In genomic region chr1:231040019-231040799, GRCh38 we compare ENCODE assay signal across 8 cellular contexts. TPM values are rescaled to one million over a fixed set of nuclear protein-coding genes. Genes with fewer than 3 reads are reported as not detected.
DNase-seq lines count a peak whose midpoint lies in the region; ATAC-seq and TF ChIP-seq lines count a peak whose summit lies in the region.

FAM89A (minus strand) TSS chr1:231040254; CDS start chr1:231040211, 43 bp downstream.

- peak; percentile 68 for DNase-seq in NCI-H2227 (lab: John Stamatoyannopoulos, UW; ENCODE audit: unreplicated experiment)
- DNase-seq in NCI-H2227 treated with DMSO at 0.1 percent for 48 hours (lab: John Stamatoyannopoulos, UW): no peak
- no peak for DNase-seq in SK-N-MC (ENCODE audit: low read depth, low spot score)
- DNase-seq in activated naive CD4-positive, alpha-beta T cell treated with anti-CD3 and anti-CD28 coated beads for 36 hours: peak; percentile 74
- DNase-seq in Right ventricle myocardium superior: peak; percentile 72
- DNase-seq in posterior vena cava (ENCODE audit: low spot score): peak; percentile 89
- peak; percentile 79 for DNase-seq in type B pancreatic cell (ENCODE audit: extremely low spot score, unreplicated experiment)

- H3K9ac ChIP-seq in SK-N-MC (ENCODE audit: insufficient read length): peak within 1 kb of the TSS; percentile 81

- peaks cover 3% of the 10 kb centered on the region for H3K36me3 Mint-ChIP-seq in activated naive CD4-positive, alpha-beta T cell treated with anti-CD3 and anti-CD28 coated beads for 36 hours (ENCODE audit: low read depth)
- peaks cover 8% of the 10 kb centered on the region for H3K36me3 Mint-ChIP-seq in type B pancreatic cell

- no peak within 1 kb of the TSS for H3K27ac Mint-ChIP-seq in activated naive CD4-positive, alpha-beta T cell treated with anti-CD3 and anti-CD28 coated beads for 36 hours
- peak within 1 kb of the TSS; percentile 62 for H3K27ac Mint-ChIP-seq in type B pancreatic cell

- ATAC-seq in HG02885 (IDR thresholded peaks at IDR 0.05; ENCODE audit: poor library complexity, unreplicated experiment) (peak; percentile 70), Right ventricle myocardium superior (ENCODE audit: poor library complexity) (peak; percentile 87)

- CTCF ChIA-PET in activated naive CD4-positive, alpha-beta T cell treated with anti-CD3 and anti-CD28 coated beads for 36 hours (lab: Charles Lee): interaction anchor here (1.1 kb wide), 1 partner anchor 61 kb away, joined by 7 read pairs; the partner anchor contains the start of genes ARV1 and TTC13

- H3K9me3 ChIP-seq in SK-N-MC (ENCODE audit: low read depth, low read length): 0 out of 2 replicates have a peak, but pooled peaks cover 4% of the 10 kb centered on the region

- H3K4me1 Mint-ChIP-seq in activated naive CD4-positive, alpha-beta T cell treated with anti-CD3 and anti-CD28 coated beads for 36 hours (ENCODE audit: low read depth): peaks cover 27% of the 10 kb centered on the region
- H3K4me1 Mint-ChIP-seq in type B pancreatic cell (ENCODE audit: unreplicated experiment): peaks cover 16% of the 10 kb centered on the region

- H3K27ac ChIP-seq in SK-N-MC: no peak within 1 kb of the TSS

- peaks cover 4% of the 10 kb centered on the region for H3K9me3 Mint-ChIP-seq in activated naive CD4-positive, alpha-beta T cell treated with anti-CD3 and anti-CD28 coated beads for 36 hours
- H3K9me3 Mint-ChIP-seq in type B pancreatic cell: peaks cover 6% of the 10 kb centered on the region

- H3K4me3 Mint-ChIP-seq in activated naive CD4-positive, alpha-beta T cell treated with anti-CD3 and anti-CD28 coated beads for 36 hours: peak within 1 kb of the TSS; percentile 75
- peak within 1 kb of the TSS; percentile 87 for H3K4me3 Mint-ChIP-seq in type B pancreatic cell

- no peaks in the 10 kb centered on the region for H3K36me3 ChIP-seq in SK-N-MC (ENCODE audit: insufficient read depth, low read length)

- peaks cover 2% of the 10 kb centered on the region for H3K27me3 Mint-ChIP-seq in activated naive CD4-positive, alpha-beta T cell treated with anti-CD3 and anti-CD28 coated beads for 36 hours (ENCODE audit: low read depth)
- peaks cover 16% of the 10 kb centered on the region for H3K27me3 Mint-ChIP-seq in type B pancreatic cell

- no peak for TF ChIP-seq CTCF in type B pancreatic cell (conservative IDR thresholded peaks at IDR 0.05)

- intact Hi-C loops in activated naive CD4-positive, alpha-beta T cell treated with anti-CD3 and anti-CD28 coated beads for 36 hours (cut with micrococcal nuclease): no loop called here
- intact Hi-C loops in Right ventricle myocardium superior (cut with DNase I) (no loop called here), posterior vena cava (cut with DNase I) (no loop called here)

- peak within 1 kb of the TSS; percentile 88 for H3K4me3 ChIP-seq in SK-N-MC

RNA-seq across cellular contexts. Expression of gene FAM89A, which starts in this region (rescaled TPM):
- 10 to 100 TPM; 11.0 to 11.1 TPM for total RNA-seq in activated naive CD4-positive, alpha-beta T cell treated with anti-CD3 and anti-CD28 coated beads for 36 hours
- total RNA-seq in Right ventricle myocardium superior: 7.3 TPM
- total RNA-seq in posterior vena cava: 10 to 100 TPM in 1 of 2 donors, 1 to 10 TPM in 1; 8.4 to 11.2 TPM
- 8.3 and 11.9 TPM in 2 replicates for total RNA-seq in type B pancreatic cell (ENCODE audit: low replicate concordance)

Comparison
In these comparisons a context has a peak if more than half of its experiments do, and no peak if none do; other contexts are left out.
1. DNase-seq: peak in NCI-H2227 (single experiment), activated naive CD4-positive, alpha-beta T cell treated with anti-CD3 and anti-CD28 coated beads for 36 hours (single experiment), Right ventricle myocardium superior (single experiment), posterior vena cava (single experiment) and type B pancreatic cell (single experiment); none in NCI-H2227 treated with DMSO at 0.1 percent for 48 hours (single experiment) and SK-N-MC (single experiment).